Comparison of ENCODE assay signal across 1 cellular context in the genomic region with DNA sequence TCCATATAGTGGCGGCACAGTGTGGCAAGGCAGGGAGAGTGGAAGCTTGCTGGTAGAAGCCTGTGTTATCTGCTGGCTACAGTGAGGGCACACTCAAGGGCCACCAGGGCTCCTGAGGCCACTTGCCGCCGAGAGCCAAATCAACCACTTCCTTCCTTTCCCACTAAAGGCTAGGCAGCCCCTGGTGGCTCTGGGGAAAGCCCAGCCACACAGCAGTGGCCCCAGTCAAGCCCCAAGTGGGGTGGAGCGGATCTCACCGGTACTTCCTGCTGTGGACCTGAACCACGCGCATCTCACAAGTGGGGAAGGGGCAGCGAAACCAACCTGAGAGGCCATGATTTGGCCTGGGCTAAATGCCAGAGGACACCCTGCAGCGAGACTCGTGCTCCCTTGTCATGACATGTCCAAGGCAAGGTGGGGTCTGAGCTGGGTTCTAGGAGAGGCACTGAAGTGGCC.
TF ChIP-seq lines count a peak whose summit lies in the region.

No MANE protein-coding gene starts in this region.

TF ChIP-seq in K562, 482 proteins besides CTCF, POLR2A, EP300 and RAD21:
- TF ChIP-seq NFIC (IDR thresholded peaks at IDR 0.05) (0 out of 2 replicates have a peak, but pooled peaks have one; percentile 9), ZBTB9 (CRISPR knock-in tag; IDR thresholded peaks at IDR 0.05) (0 out of 2 replicates have a peak, but pooled peaks have one; percentile 36), RHOXF2B (CRISPR knock-in tag; conservative IDR thresholded peaks at IDR 0.05) (no peak)
